In genomic region chr7:99504603-99505323, GRCh38 we compare ENCODE assay signal across 8 cellular contexts. TPM values are rescaled to one million over a fixed set of nuclear protein-coding genes. Genes with fewer than 3 reads are reported as not detected.
DNase-seq lines count a peak whose midpoint lies in the region; ATAC-seq, FAIRE-seq and TF ChIP-seq lines count a peak whose summit lies in the region.

TSS of gene ZKSCAN5 (plus strand) at chr7:99504662. CDS start at chr7:99506045, 1,383 bp downstream.

- peaks cover 18% of the 10 kb centered on the region for H3K4me1 Mint-ChIP-seq in type B pancreatic cell (ENCODE audit: unreplicated experiment)

- peak in 4 of 12 donors; percentile 7 to 36 (median 16) for TF ChIP-seq CTCF in heart left ventricle (IDR thresholded peaks at IDR 0.05)
- TF ChIP-seq CTCF in type B pancreatic cell (conservative IDR thresholded peaks at IDR 0.05) = no peak

- H3K4me3 Mint-ChIP-seq in type B pancreatic cell = peak within 1 kb of the TSS; percentile 97

- H3K9me3 ChIP-seq in adipocyte (ENCODE audit: control insufficient read depth, low read length) (no peaks in the 10 kb centered on the region), heart left ventricle (no peaks in the 10 kb centered on the region)

- WGBS in heart left ventricle, 4 donors = 0% methylated on average over 21 to 53 of the region's 53 CpGs

- ATAC-seq in HG02798 (IDR thresholded peaks at IDR 0.05; ENCODE audit: poor library complexity, unreplicated experiment) = peak; percentile 81
- peak; percentile 93 to 96 (median 96) for ATAC-seq in heart left ventricle

- intact Hi-C loops in heart left ventricle (cut with DNase I) = loop anchor here in 9 of 10 donors (5.0 to 10.0 kb wide), 4 partner anchors 37 to 53 kb away; partner anchors contain the start of genes ZNF655 (in 6 of the 9), FAM200A (in 4 of the 9) and ATP5MF (in 1 of the 9)

- no peaks in the 10 kb centered on the region for H3K27me3 Mint-ChIP-seq in type B pancreatic cell

- H3K4me1 ChIP-seq in adipocyte (ENCODE audit: control insufficient read depth, insufficient read depth, low read length) (peaks cover 22% of the 10 kb centered on the region), heart left ventricle (peaks cover 0 to 42% (median 33%) of the 10 kb centered on the region in 12 donors)

- TF ChIP-seq POLR2A in GM12891 (IDR thresholded peaks at IDR 0.05; ENCODE audit: low read depth, low read length) (peak; percentile 88), heart left ventricle (IDR thresholded peaks at IDR 0.05) (peak in 1 of 2 donors; percentile 56)

- peak; percentile 82 for FAIRE-seq in GM12891 (lab: Jason Lieb, UNC)

- no peaks in the 10 kb centered on the region for H3K27me3 ChIP-seq in adipocyte (replicated peaks; ENCODE audit: control insufficient read depth, insufficient read depth, low read length)
- no peaks in the 10 kb centered on the region for H3K27me3 ChIP-seq in heart left ventricle

- H3K27ac ChIP-seq in heart left ventricle = peak within 1 kb of the TSS; percentile 73 to 97 (median 94)

- DNase-seq in GM12891 (ENCODE audit: insufficient read length, low spot score) (peak; percentile 89), NCI-H1436 (lab: John Stamatoyannopoulos, UW) (peak; percentile 93), SW480 (ENCODE audit: low spot score) (peak; percentile 100), adipocyte (ENCODE audit: low read depth) (peak; percentile 97), heart left ventricle (peak; percentile 99), pons (ENCODE audit: low spot score) (peak; percentile 96), type B pancreatic cell (ENCODE audit: extremely low spot score, unreplicated experiment) (peak; percentile 98)

- H3K27ac Mint-ChIP-seq in type B pancreatic cell = peak within 1 kb of the TSS; percentile 96

- peaks cover 5% of the 10 kb centered on the region for H3K36me3 Mint-ChIP-seq in type B pancreatic cell

- H3K9ac ChIP-seq in adipocyte (ENCODE audit: low read length) = peak within 1 kb of the TSS; percentile 94

- no peaks in the 10 kb centered on the region for H3K36me3 ChIP-seq in adipocyte (ENCODE audit: control insufficient read depth, insufficient read depth, low read length, severe bottlenecking)
- H3K36me3 ChIP-seq in heart left ventricle = peaks cover 0 to 4% (median 0%) of the 10 kb centered on the region in 9 donors

- no peaks in the 10 kb centered on the region for H3K9me3 Mint-ChIP-seq in type B pancreatic cell

- H3K4me3 ChIP-seq in adipocyte (ENCODE audit: low read length) (peak within 1 kb of the TSS; percentile 98), heart left ventricle (peak within 1 kb of the TSS; percentile 65 to 91 (median 76))

TF ChIP-seq in GM12891, 5 proteins besides CTCF, POLR2A, EP300 and RAD21:
- TF ChIP-seq TAF1 (IDR thresholded peaks at IDR 0.05; ENCODE audit: low read depth, low read length) (peak; percentile 91), SPI1 (IDR thresholded peaks at IDR 0.05; ENCODE audit: low read depth, low read length) (peak; percentile 52; the same call in 1 of the 2 replicates), POU2F2 (IDR thresholded peaks at IDR 0.05; ENCODE audit: low read depth, low read length) (0 out of 2 replicates have a peak, but pooled peaks have one; percentile 15), PAX5 (IDR thresholded peaks at IDR 0.05; ENCODE audit: insufficient read depth, low read length, severe bottlenecking) (no peak), POLR2AphosphoS5 (IDR thresholded peaks at IDR 0.05; ENCODE audit: low read depth, low read length) (peak; percentile 90)

RNA-seq across cellular contexts. Expression of gene ZKSCAN5, which starts in this region (rescaled TPM):
- 4.2 TPM for polyA plus RNA-seq in GM12891 (2012; ENCODE audit: low read depth, missing spikeins)
- total RNA-seq in heart left ventricle (1 to 10 TPM; 5.6 to 9.6 (median 7.1) TPM), type B pancreatic cell (ENCODE audit: low replicate concordance) (9.2 and 14.0 TPM in 2 replicates)
- polyA plus RNA-seq in heart left ventricle = 1 to 10 TPM; 2.1 to 5.8 TPM

Comparison
In these comparisons a context has a peak if more than half of its experiments do, and no peak if none do; other contexts are left out.
1. Peak in every context shown above with its lines: DNase-seq, ATAC-seq, H3K4me3 ChIP-seq and H3K27ac ChIP-seq.